ENCODE assay signal across 8 cellular contexts in the genomic region with DNA sequence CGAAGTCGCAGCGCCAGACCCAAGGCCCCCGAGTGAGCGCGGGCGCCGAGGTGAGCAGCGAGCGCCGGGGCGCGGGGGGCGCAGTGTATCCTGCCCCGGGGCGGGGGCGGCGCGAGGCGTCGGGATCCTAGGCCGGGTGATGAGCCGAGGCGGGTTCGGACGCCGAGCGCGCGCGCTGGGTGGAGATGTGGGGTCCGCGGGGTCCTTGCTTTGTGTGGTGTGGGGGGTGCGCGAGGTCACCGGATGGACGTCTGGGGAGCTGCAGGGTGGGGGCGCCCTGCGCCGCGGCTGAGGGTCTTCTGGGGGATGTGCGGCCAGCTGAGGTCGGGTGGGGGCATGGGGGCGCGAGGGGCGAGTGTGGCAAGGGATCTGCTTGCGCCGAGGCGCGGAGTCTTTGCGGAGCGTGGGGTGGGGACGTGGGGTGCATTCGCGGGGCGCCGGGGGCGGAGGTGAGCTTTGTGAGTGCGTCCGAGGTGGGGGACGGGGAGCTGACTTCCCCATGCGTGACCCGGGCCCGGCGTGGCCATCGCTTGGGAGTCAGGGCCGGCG. TPM values are rescaled to one million over a fixed set of nuclear protein-coding genes. Genes with fewer than 3 reads are reported as not detected.
DNase-seq lines count a peak whose midpoint lies in the region; ATAC-seq and TF ChIP-seq lines count a peak whose summit lies in the region.

No MANE protein-coding gene starts in this region.

- DNase-seq in MG63 = peak; percentile 41
- peak; percentile 14 for DNase-seq in activated gamma-delta T cell treated with Interleukin-2 at 50 U/mL for 16 hours
- DNase-seq in head of caudate nucleus = peak in 32 of 42 donors; percentile 26 to 71 (median 52)
- DNase-seq in psoas muscle = peak; percentile 55 to 71
- DNase-seq in DMS79 (lab: John Stamatoyannopoulos, UW) = no peak
- DNase-seq in pons (ENCODE audit: low spot score) = no peak

- WGBS in psoas muscle, 3 donors = 0 to 2% (median 1%) methylated on average over 39 to 68 of the region's 68 CpGs

- peak overlapping the region; percentile 87 to 97 (median 94) for H3K27ac ChIP-seq in BLaER1 treated with 17β-estradiol and CSF1 and Interleukin-3, amounts not matched to agents 10 nM and 100 nM
- H3K27ac ChIP-seq in psoas muscle = peak overlapping the region; percentile 79

- H3K9ac ChIP-seq in BLaER1 treated with 17β-estradiol and CSF1 and Interleukin-3, amounts not matched to agents 10 nM and 100 nM = peak overlapping the region; percentile 90 to 97 (median 96)

- H3K27me3 ChIP-seq in BLaER1 treated with 17β-estradiol and CSF1 and Interleukin-3, amounts not matched to agents 10 nM and 100 nM = no peaks in the 10 kb centered on the region
- no peaks in the 10 kb centered on the region for H3K27me3 ChIP-seq in MG63
- no peaks in the 10 kb centered on the region for H3K27me3 ChIP-seq in psoas muscle (ENCODE audit: insufficient read depth in 3 of 3, low read length in 2 of 3)

- ATAC-seq in GM19463 (IDR thresholded peaks at IDR 0.05; ENCODE audit: unreplicated experiment) (peak; percentile 16), psoas muscle (peak; percentile 17 to 43 (median 23))

- no peak for TF ChIP-seq CTCF in psoas muscle (IDR thresholded peaks at IDR 0.05)

- H3K4me2 ChIP-seq in BLaER1 treated with 17β-estradiol and CSF1 and Interleukin-3, amounts not matched to agents 10 nM and 100 nM = peak overlapping the region; percentile 93 to 99 (median 98)

- H3K4me3 ChIP-seq in BLaER1 treated with 17β-estradiol and CSF1 and Interleukin-3, amounts not matched to agents 10 nM and 100 nM = peak overlapping the region; percentile 72 to 92 (median 87)
- H3K4me3 ChIP-seq in MG63 (peak overlapping the region; percentile 71), psoas muscle (peak overlapping the region; percentile 88)

- peaks cover 20 to 47% (median 36%) of the 10 kb centered on the region in 11 experiments; a peak in 21 of 22 replicates for H4K20me1 ChIP-seq in BLaER1 treated with 17β-estradiol and CSF1 and Interleukin-3, amounts not matched to agents 10 nM and 100 nM

- peaks cover 0 to 21% (median 5%) of the 10 kb centered on the region in 11 experiments; a peak in 7 of 22 replicates for H3K36me3 ChIP-seq in BLaER1 treated with 17β-estradiol and CSF1 and Interleukin-3, amounts not matched to agents 10 nM and 100 nM
- H3K36me3 ChIP-seq in MG63 (peaks cover 2% of the 10 kb centered on the region; the same call in 1 of the 2 replicates), psoas muscle (ENCODE audit: insufficient read depth in 1 of 2, low read depth in 1 of 2) (no peaks in the 10 kb centered on the region)

- peaks cover 41 to 49% (median 46%) of the 10 kb centered on the region in 10 experiments for H3K4me1 ChIP-seq in BLaER1 treated with 17β-estradiol and CSF1 and Interleukin-3, amounts not matched to agents 10 nM and 100 nM
- peaks cover 17% of the 10 kb centered on the region for H3K4me1 ChIP-seq in psoas muscle

- no peaks in the 10 kb centered on the region for H3K9me3 ChIP-seq in BLaER1 treated with 17β-estradiol and CSF1 and Interleukin-3, amounts not matched to agents 10 nM and 100 nM (replicated peaks in 1 of 11)
- H3K9me3 ChIP-seq in MG63 = no peaks in the 10 kb centered on the region
- no peaks in the 10 kb centered on the region for H3K9me3 ChIP-seq in psoas muscle

- intact Hi-C loops in head of caudate nucleus (cut with DNase I) = loop anchor here (2.0 to 10.0 kb wide), 4 partner anchors 40 to 175 kb away; no protein-coding TSS in a partner anchor
- intact Hi-C loops in psoas muscle (cut with DNase I) = loop anchor here (2.0 to 10.0 kb wide), 5 partner anchors 93 to 353 kb away; a partner anchor contains a TSS

RNA-seq across cellular contexts. Expression of a gene that starts 0.6 kb away (rescaled TPM):
- total RNA-seq in MG63 (2014; rRNA removed; shearing (Covaris generic); ENCODE audit: low replicate concordance) = 2.9 and 7.1 TPM in 2 replicates
- 1 to 10 TPM; 6.8 to 7.9 (median 7.2) TPM for total RNA-seq in psoas muscle
- polyA plus RNA-seq in psoas muscle = 1 to 10 TPM; 4.0 to 9.0 (median 6.6) TPM

Comparison
In these comparisons a context has a peak if more than half of its experiments do, and no peak if none do; other contexts are left out.
1. DNase-seq: peak in MG63 (single experiment), activated gamma-delta T cell treated with Interleukin-2 at 50 U/mL for 16 hours (single experiment), head of caudate nucleus (32 of 42) and psoas muscle (2 of 2); none in DMS79 (single experiment) and pons (single experiment).
2. Peak in every context shown above with its lines, with median percentiles within 50 percentile points of each other: H3K4me3 ChIP-seq.